ENCODE assay signal across 12 cellular contexts in genomic region chr13:20461481-20461859, GRCh38.
DNase-seq lines count a peak whose midpoint lies in the region; ATAC-seq and TF ChIP-seq lines count a peak whose summit lies in the region.
"Had no signal": no experiment of that assay in that cellular context is flagged by ENCODE, and none has a peak within 500 bp of the region (broad histone marks: within the 10 kb centered on the region; RNA-seq: fewer than 3 reads in every experiment).

No MANE protein-coding gene starts in this region.

- peaks cover 0 to 31% of the 10 kb centered on the region in 2 donors for H3K4me1 ChIP-seq in right atrium auricular region
- H3K4me1 ChIP-seq: BE2C, prostate gland had no signal

- peak overlapping the region; percentile 58 to 84 for H3K27ac ChIP-seq in right atrium auricular region
- H3K27ac ChIP-seq: prostate gland had no signal

- no peaks in the 10 kb centered on the region for H3K36me3 ChIP-seq in right atrium auricular region
- H3K36me3 ChIP-seq: BE2C, prostate gland had no signal

- peaks cover 32% of the 10 kb centered on the region for H3K4me1 Mint-ChIP-seq in activated T-cell treated with anti-CD3 and anti-CD28 coated beads, Interleukin-2, amount 50 U/mL, for 4 hours (ENCODE audit: low read depth)
- peaks cover 5 to 18% of the 10 kb centered on the region in 2 donors for H3K4me1 Mint-ChIP-seq in stimulated activated naive B cell treated with anti-CD40 and anti-IgM and Interleukin-4, amounts not matched to agents 10 μg/mL and 1 μg/mL and 100 μg/mL, for 72 hours
- peaks cover 15% of the 10 kb centered on the region for H3K4me1 Mint-ChIP-seq in chondrocyte (ENCODE audit: low read depth)

- no peaks in the 10 kb centered on the region for H3K9me3 Mint-ChIP-seq in activated T-cell treated with anti-CD3 and anti-CD28 coated beads, Interleukin-2, amount 50 U/mL, for 4 hours
- peaks cover 0 to 3% of the 10 kb centered on the region in 2 donors for H3K9me3 Mint-ChIP-seq in stimulated activated naive B cell treated with anti-CD40 and anti-IgM and Interleukin-4, amounts not matched to agents 10 μg/mL and 1 μg/mL and 100 μg/mL, for 72 hours
- no peaks in the 10 kb centered on the region for H3K9me3 Mint-ChIP-seq in chondrocyte (ENCODE audit: low read depth)

- H3K27ac Mint-ChIP-seq in stimulated activated naive B cell treated with anti-CD40 and anti-IgM and Interleukin-4, amounts not matched to agents 10 μg/mL and 1 μg/mL and 100 μg/mL, for 72 hours: peak overlapping the region; percentile 38
- H3K27ac Mint-ChIP-seq in chondrocyte (ENCODE audit: unreplicated experiment): no peak overlapping the region

- TF ChIP-seq CTCF in right atrium auricular region (IDR thresholded peaks at IDR 0.05) (no peak), chondrocyte (IDR thresholded peaks at IDR 0.05) (no peak)

- no peaks in the 10 kb centered on the region for H3K27me3 Mint-ChIP-seq in activated T-cell treated with anti-CD3 and anti-CD28 coated beads, Interleukin-2, amount 50 U/mL, for 4 hours (ENCODE audit: low read depth)
- H3K27me3 Mint-ChIP-seq in stimulated activated naive B cell treated with anti-CD40 and anti-IgM and Interleukin-4, amounts not matched to agents 10 μg/mL and 1 μg/mL and 100 μg/mL, for 72 hours: no peaks in the 10 kb centered on the region
- H3K27me3 Mint-ChIP-seq in chondrocyte (ENCODE audit: low read depth): no peaks in the 10 kb centered on the region

- H3K36me3 Mint-ChIP-seq in activated T-cell treated with anti-CD3 and anti-CD28 coated beads, Interleukin-2, amount 50 U/mL, for 4 hours (ENCODE audit: insufficient read depth): no peaks in the 10 kb centered on the region
- peaks cover 0 to 3% of the 10 kb centered on the region in 2 donors for H3K36me3 Mint-ChIP-seq in stimulated activated naive B cell treated with anti-CD40 and anti-IgM and Interleukin-4, amounts not matched to agents 10 μg/mL and 1 μg/mL and 100 μg/mL, for 72 hours
- no peaks in the 10 kb centered on the region for H3K36me3 Mint-ChIP-seq in chondrocyte (ENCODE audit: low read depth)

- H3K9me3 ChIP-seq in right atrium auricular region: no peaks in the 10 kb centered on the region
- H3K9me3 ChIP-seq: BE2C, prostate gland had no signal

- no peaks in the 10 kb centered on the region for H3K27me3 ChIP-seq in right atrium auricular region
- H3K27me3 ChIP-seq: BE2C had no signal

- ATAC-seq in activated T-cell treated with anti-CD3 and anti-CD28 coated beads, Interleukin-2, amount 50 U/mL, for 4 hours: peak; percentile 40 to 73
- peak; percentile 33 to 65 for ATAC-seq in stimulated activated naive B cell treated with anti-CD40 and anti-IgM and Interleukin-4, amounts not matched to agents 10 μg/mL and 1 μg/mL and 100 μg/mL, for 72 hours (replicated peaks)
- ATAC-seq in GM19397 (IDR thresholded peaks at IDR 0.05; ENCODE audit: unreplicated experiment): no peak

- no peak overlapping the region for H3K4me3 Mint-ChIP-seq in activated T-cell treated with anti-CD3 and anti-CD28 coated beads, Interleukin-2, amount 50 U/mL, for 4 hours
- H3K4me3 Mint-ChIP-seq in stimulated activated naive B cell treated with anti-CD40 and anti-IgM and Interleukin-4, amounts not matched to agents 10 μg/mL and 1 μg/mL and 100 μg/mL, for 72 hours: no peak overlapping the region
- no peak overlapping the region for H3K4me3 Mint-ChIP-seq in chondrocyte (ENCODE audit: unreplicated experiment)

- no peak overlapping the region for H3K4me3 ChIP-seq in right atrium auricular region
- H3K4me3 ChIP-seq: prostate gland had no signal

- peak; percentile 35 for DNase-seq in activated naive CD4-positive, alpha-beta T cell treated with Interleukin-2 at 50 U/mL for 16 hours
- no peak for DNase-seq in activated naive CD4-positive, alpha-beta T cell treated with anti-CD3 and anti-CD28 coated beads, Interleukin-2, amount 50 U/mL, for 16 hours
- no peak for DNase-seq in activated T-cell treated with anti-CD3 and anti-CD28 coated beads, Interleukin-2, amount 50 U/mL, for 4 hours
- DNase-seq in right atrium auricular region (ENCODE audit: low spot score) (no peak), chondrocyte (ENCODE audit: low spot score) (no peak), NK-92 (lab: John Stamatoyannopoulos, UW; ENCODE audit: unreplicated experiment) (no peak)
- DNase-seq in stimulated activated naive B cell treated with anti-CD40 and anti-IgM and Interleukin-4, amounts not matched to agents 10 μg/mL and 1 μg/mL and 100 μg/mL, for 72 hours: no peak
- DNase-seq: BE2C, NCI-H2029, SIG-M5 had no signal
